ENCODE assay signal across 11 cellular contexts in genomic region chr1:204714861-204715511, GRCh38. TPM values are rescaled to one million over a fixed set of nuclear protein-coding genes. Genes with fewer than 3 reads are reported as not detected.
DNase-seq lines count a peak whose midpoint lies in the region; ATAC-seq and TF ChIP-seq lines count a peak whose summit lies in the region.
"Had no signal": no experiment of that assay in that cellular context is flagged by ENCODE, and none has a peak within 500 bp of the region (broad histone marks: within the 10 kb centered on the region; RNA-seq: fewer than 3 reads in every experiment).

No MANE protein-coding gene starts in this region.

- TF ChIP-seq CTCF in WERI-Rb-1 (IDR thresholded peaks at IDR 0.05; ENCODE audit: low read depth, low read length) (peak; percentile 100), osteoblast (IDR thresholded peaks at IDR 0.05; ENCODE audit: extremely low read depth, low read depth, low read length) (no peak), thyroid gland (IDR thresholded peaks at IDR 0.05) (no peak), upper lobe of right lung (IDR thresholded peaks at IDR 0.05) (no peak), mesothelial cell of epicardium (IDR thresholded peaks at IDR 0.05; ENCODE audit: unreplicated experiment) (no peak)

- H3K4me3 ChIP-seq in Karpas-422 (ENCODE audit: low read length) = peak overlapping the region; percentile 64
- H3K4me3 ChIP-seq in WERI-Rb-1 (ENCODE audit: low read depth, low read length) = no peak overlapping the region
- H3K4me3 ChIP-seq in osteoblast (ENCODE audit: insufficient read depth, low read length) = no peak overlapping the region
- H3K4me3 ChIP-seq in thyroid gland (replicated peaks in 1 of 3) = no peak overlapping the region
- H3K4me3 ChIP-seq in upper lobe of right lung = no peak overlapping the region

- no peak overlapping the region for H3K4me3 Mint-ChIP-seq in mesothelial cell of epicardium
- H3K4me3 Mint-ChIP-seq: activated CD4-positive, alpha-beta T cell treated with anti-CD3 and anti-CD28 coated beads, Interleukin-2, amount 10 ng/mL, durations not matched to agents 24 days and 14 days had no signal

- no peak for TF ChIP-seq POLR2A in thyroid gland (IDR thresholded peaks at IDR 0.05)

- H3K79me2 ChIP-seq in Karpas-422 (ENCODE audit: low read length) (no peaks in the 10 kb centered on the region), osteoblast (ENCODE audit: insufficient read depth, low read length) (no peaks in the 10 kb centered on the region)

- no peaks in the 10 kb centered on the region for H3K27me3 ChIP-seq in Karpas-422 (ENCODE audit: low read length)
- no peaks in the 10 kb centered on the region for H3K27me3 ChIP-seq in WERI-Rb-1 (ENCODE audit: insufficient read depth, low read depth, severe bottlenecking)
- peaks cover 57% of the 10 kb centered on the region for H3K27me3 ChIP-seq in osteoblast (ENCODE audit: insufficient read depth, low read length)
- no peaks in the 10 kb centered on the region for H3K27me3 ChIP-seq in thyroid gland
- H3K27me3 ChIP-seq in upper lobe of right lung = peaks cover 22% of the 10 kb centered on the region

- H3K9me2 ChIP-seq in Karpas-422 (replicated peaks; ENCODE audit: insufficient read depth, low read length) = no peaks in the 10 kb centered on the region

- peak overlapping the region; percentile 50 for H3K27ac ChIP-seq in Karpas-422 (ENCODE audit: low read length)
- peak overlapping the region; percentile 36 for H3K27ac ChIP-seq in WERI-Rb-1
- H3K27ac ChIP-seq in osteoblast (ENCODE audit: low read depth, low read length) = no peak overlapping the region
- no peak overlapping the region for H3K27ac ChIP-seq in thyroid gland
- no peak overlapping the region for H3K27ac ChIP-seq in upper lobe of right lung

- no peak overlapping the region for H3K27ac Mint-ChIP-seq in mesothelial cell of epicardium
- H3K27ac Mint-ChIP-seq: activated CD4-positive, alpha-beta T cell treated with anti-CD3 and anti-CD28 coated beads, Interleukin-2, amount 10 ng/mL, durations not matched to agents 24 days and 14 days had no signal

- peaks cover 4% of the 10 kb centered on the region for H3K4me1 Mint-ChIP-seq in mesothelial cell of epicardium

- H4K20me1 ChIP-seq in Karpas-422 (ENCODE audit: insufficient read depth, low read depth, low read length) (no peaks in the 10 kb centered on the region), osteoblast (ENCODE audit: insufficient read depth, low read length) (no peaks in the 10 kb centered on the region)

- no peaks in the 10 kb centered on the region for H3K9me3 ChIP-seq in Karpas-422 (ENCODE audit: low read length)
- H3K9me3 ChIP-seq in WERI-Rb-1 (ENCODE audit: severe bottlenecking) = no peaks in the 10 kb centered on the region
- H3K9me3 ChIP-seq in osteoblast (ENCODE audit: low read depth, low read length) = no peaks in the 10 kb centered on the region
- H3K9me3 ChIP-seq in thyroid gland = no peaks in the 10 kb centered on the region
- H3K9me3 ChIP-seq in upper lobe of right lung = no peaks in the 10 kb centered on the region

- peak overlapping the region; percentile 56 for H3K9ac ChIP-seq in Karpas-422 (ENCODE audit: low read length)

- H3K27me3 Mint-ChIP-seq in mesothelial cell of epicardium (ENCODE audit: low read depth) = peaks cover 74% of the 10 kb centered on the region

- H3K36me3 ChIP-seq in Karpas-422 (ENCODE audit: insufficient read depth, low read length) (no peaks in the 10 kb centered on the region), WERI-Rb-1 (no peaks in the 10 kb centered on the region), osteoblast (ENCODE audit: insufficient read depth, low read length) (no peaks in the 10 kb centered on the region), thyroid gland (no peaks in the 10 kb centered on the region), upper lobe of right lung (no peaks in the 10 kb centered on the region)

- DNase-seq in NCI-H146 (lab: John Stamatoyannopoulos, UW) = peak; percentile 5
- no peak for DNase-seq in NCI-H146 treated with DMSO at 0.1 percent for 48 hours (lab: John Stamatoyannopoulos, UW; ENCODE audit: unreplicated experiment)
- DNase-seq in Karpas-422 = peak; percentile 78
- peak; percentile 94 for DNase-seq in WERI-Rb-1
- DNase-seq in osteoblast (ENCODE audit: insufficient read length, low spot score, missing footprints) = peak; percentile 19
- DNase-seq in thyroid gland = no peak
- DNase-seq in upper lobe of right lung = no peak
- no peak for DNase-seq in mesothelial cell of epicardium (ENCODE audit: low spot score in 2 of 2, unreplicated experiment in 2 of 2)
- DNase-seq: activated CD4-positive, alpha-beta T cell treated with anti-CD3 and anti-CD28 coated beads, Interleukin-2, amount 10 ng/mL, durations not matched to agents 24 days and 14 days had no signal

- WGBS in thyroid gland, 2 donors = 67 to 70% methylated on average over 12 of the region's 12 CpGs

- H2AFZ ChIP-seq in Karpas-422 (ENCODE audit: low read length) (peak overlapping the region; percentile 49), osteoblast (ENCODE audit: low read length) (no peak overlapping the region)

- H3K4me2 ChIP-seq in Karpas-422 (ENCODE audit: low read depth, low read length, poor library complexity, severe bottlenecking) = peak overlapping the region; percentile 96
- no peak overlapping the region for H3K4me2 ChIP-seq in osteoblast (ENCODE audit: insufficient read depth, low read length)

- no peak for ATAC-seq in upper lobe of right lung
- ATAC-seq: Panc1 had no signal

- no peaks in the 10 kb centered on the region for H3K36me3 Mint-ChIP-seq in mesothelial cell of epicardium

- H3K4me1 ChIP-seq in Karpas-422 (ENCODE audit: low read length) (peaks cover 42% of the 10 kb centered on the region), osteoblast (ENCODE audit: insufficient read depth, low read length) (no peaks in the 10 kb centered on the region), thyroid gland (no peaks in the 10 kb centered on the region), upper lobe of right lung (peaks cover 7% of the 10 kb centered on the region)

- intact Hi-C loops in thyroid gland (cut with DNase I) (no loop called here), upper lobe of right lung (cut with DNase I) (no loop called here)

- H3K9me3 Mint-ChIP-seq in mesothelial cell of epicardium = peaks cover 6% of the 10 kb centered on the region
- H3K9me3 Mint-ChIP-seq: activated CD4-positive, alpha-beta T cell treated with anti-CD3 and anti-CD28 coated beads, Interleukin-2, amount 10 ng/mL, durations not matched to agents 24 days and 14 days had no signal

RNA-seq across cellular contexts. Expression of gene LRRN2, which starts 29.4 kb away (rescaled TPM):
- total RNA-seq in Karpas-422 (2014; rRNA removed; shearing (Covaris generic); ENCODE audit: low replicate concordance) = not detected in 2 replicates
- total RNA-seq in osteoblast (under 0.01 TPM in 1 of 2 replicates, not detected in the other), thyroid gland (1 to 10 TPM; 2.0 to 8.6 (median 3.9) TPM), upper lobe of right lung (3.2 TPM), mesothelial cell of epicardium (3.3 to 4.3 TPM (median 3.9 TPM) in 3 replicates)
- total RNA-seq: pulmonary artery endothelial cell had no signal

Comparison
In these comparisons a context has a peak if more than half of its experiments do, and no peak if none do; other contexts are left out.
1. DNase-seq: peak in NCI-H146 (single experiment), Karpas-422 (single experiment), WERI-Rb-1 (single experiment) and osteoblast (single experiment); none in NCI-H146 treated with DMSO at 0.1 percent for 48 hours (single experiment), thyroid gland (0 of 2), upper lobe of right lung (single experiment) and mesothelial cell of epicardium (0 of 2).
2. H3K27ac ChIP-seq: peak in Karpas-422 (single experiment) and WERI-Rb-1 (single experiment); none in osteoblast (single experiment), thyroid gland (0 of 3) and upper lobe of right lung (single experiment).